1 cellular context compared by ENCODE assay signal in genomic region chr10:33263453-33263852, GRCh38.
TF ChIP-seq lines count a peak whose summit lies in the region.

No MANE protein-coding gene starts in this region.

TF ChIP-seq in endothelial cell of umbilical vein, 7 proteins besides CTCF, POLR2A, EP300 and RAD21 (continued from another document):
- TF ChIP-seq FOS (IDR thresholded peaks at IDR 0.05; ENCODE audit: borderline replicate concordance, insufficient read depth, low read length) (peak; percentile 72), MAX (IDR thresholded peaks at IDR 0.05; ENCODE audit: insufficient read depth, insufficient read length) (no peak), POLR2AphosphoS5 (IDR thresholded peaks at IDR 0.05; ENCODE audit: insufficient read depth, low read depth, low read length) (peak; percentile 63), EZH2 (IDR thresholded peaks at IDR 0.05; ENCODE audit: borderline replicate concordance, low read depth, low read length, severe bottlenecking) (no peak), GATA2 (IDR thresholded peaks at IDR 0.05; ENCODE audit: insufficient read depth, insufficient read length, low read depth, low read length) (peak; percentile 96), JUN (IDR thresholded peaks at IDR 0.05; ENCODE audit: borderline replicate concordance, insufficient read depth, insufficient read length, low read depth) (peak; percentile 19)
TF ChIP-seq in endothelial cell of umbilical vein: peak in this region for 4.
